18 cellular contexts compared by ENCODE assay signal in the genomic region with DNA sequence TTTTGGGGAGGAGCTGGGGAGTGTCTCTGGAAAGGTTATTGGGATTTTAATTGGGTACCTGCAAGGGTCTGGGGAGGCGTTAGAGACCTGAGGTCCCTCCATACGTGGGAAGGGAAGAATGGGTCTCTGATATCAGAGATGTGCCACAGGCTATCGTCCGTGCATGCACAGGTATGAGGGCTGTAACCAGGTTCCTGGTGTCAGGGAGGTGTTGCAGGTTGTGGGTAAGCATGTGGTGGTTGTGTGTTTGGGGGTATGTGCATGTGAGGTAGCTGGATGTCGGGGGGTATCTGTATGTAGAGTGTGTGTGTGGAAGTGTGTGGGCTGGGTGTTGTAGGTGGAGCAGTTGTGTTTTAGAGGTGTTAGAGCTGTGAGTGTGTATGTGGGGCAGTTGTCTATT. TPM values are rescaled to one million over a fixed set of nuclear protein-coding genes. Genes with fewer than 3 reads are reported as not detected.
DNase-seq lines count a peak whose midpoint lies in the region; ATAC-seq, FAIRE-seq and TF ChIP-seq lines count a peak whose summit lies in the region.
"Had no signal": no experiment of that assay in that cellular context is flagged by ENCODE, and none has a peak within 500 bp of the region (broad histone marks: within the 10 kb centered on the region; RNA-seq: fewer than 3 reads in every experiment).

No MANE protein-coding gene starts in this region.

- H3K27ac ChIP-seq in left ventricle myocardium inferior (replicated peaks), result peak overlapping the region; percentile 98
- H3K27ac ChIP-seq in astrocyte (ENCODE audit: low read depth, low read length), result no peak overlapping the region
- H3K27ac ChIP-seq in naive thymus-derived CD4-positive, alpha-beta T cell (ENCODE audit: low read depth, low read length), result no peak overlapping the region
- H3K27ac ChIP-seq in tibial artery, result peak overlapping the region; percentile 84 to 97

- peaks cover 29% of the 10 kb centered on the region for H3K4me1 Mint-ChIP-seq in astrocyte (ENCODE audit: low read depth, unreplicated experiment)
- peaks cover 14 to 39% (median 18%) of the 10 kb centered on the region in 7 donors for H3K4me1 Mint-ChIP-seq in naive thymus-derived CD4-positive, alpha-beta T cell

- H3K27ac Mint-ChIP-seq in astrocyte (ENCODE audit: unreplicated experiment), result no peak overlapping the region
- H3K27ac Mint-ChIP-seq in naive thymus-derived CD4-positive, alpha-beta T cell, result no peak overlapping the region

- H3K4me1 ChIP-seq in left ventricle myocardium inferior, result peaks cover 100% of the 10 kb centered on the region
- peaks cover 81% of the 10 kb centered on the region for H3K4me1 ChIP-seq in astrocyte (ENCODE audit: insufficient read depth, low read length)
- peaks cover 14 to 48% of the 10 kb centered on the region in 2 donors for H3K4me1 ChIP-seq in naive thymus-derived CD4-positive, alpha-beta T cell (ENCODE audit: control insufficient read depth in 2 of 2, insufficient read depth in 2 of 2, low read length in 2 of 2)
- peaks cover 9 to 100% (median 98%) of the 10 kb centered on the region in 4 donors for H3K4me1 ChIP-seq in tibial artery

- H3K27me3 ChIP-seq in left ventricle myocardium inferior (ENCODE audit: low read depth) (no peaks in the 10 kb centered on the region), astrocyte (ENCODE audit: insufficient read depth, low read length) (no peaks in the 10 kb centered on the region), tibial artery (no peaks in the 10 kb centered on the region)
- H3K27me3 ChIP-seq in naive thymus-derived CD4-positive, alpha-beta T cell (ENCODE audit: control insufficient read depth in 2 of 2, insufficient read depth in 2 of 2, low read length in 2 of 2), result no peaks in the 10 kb centered on the region

- CTCF ChIA-PET in naive thymus-derived CD4-positive, alpha-beta T cell (lab: Charles Lee), result interaction anchor here (1.4 to 1.5 kb wide), 2 partner anchors 27 to 193 kb away, joined by 4 to 7 read pairs; no protein-coding TSS in a partner anchor

- POLR2A ChIA-PET in naive thymus-derived CD4-positive, alpha-beta T cell (lab: Charles Lee), result interaction anchor here (0.6 to 2.1 kb wide), 6 partner anchors 12 to 314 kb away, joined by 4 to 6 read pairs (median 6); no protein-coding TSS in a partner anchor

- intact Hi-C loops in left ventricle myocardium inferior (cut with micrococcal nuclease), result no loop called here
- intact Hi-C loops in cardiac septum (cut with DNase I), result no loop called here
- intact Hi-C loops in naive thymus-derived CD4-positive, alpha-beta T cell (cut with micrococcal nuclease), result loop anchor here in 1 of 2 donors (2.0 kb wide), 1 partner anchor 19 kb away; no protein-coding TSS in a partner anchor
- intact Hi-C loops in tibial artery (cut with DNase I; ENCODE audit: low total_unique reads), result no loop called here

- peaks cover 100% of the 10 kb centered on the region for H4K20me1 ChIP-seq in astrocyte (ENCODE audit: insufficient read depth, low read length)

- H3K4me3 Mint-ChIP-seq in astrocyte (ENCODE audit: unreplicated experiment), result no peak overlapping the region
- H3K4me3 Mint-ChIP-seq in naive thymus-derived CD4-positive, alpha-beta T cell, result no peak overlapping the region

- H3K36me3 Mint-ChIP-seq in astrocyte (ENCODE audit: low read depth, unreplicated experiment), result no peaks in the 10 kb centered on the region
- H3K36me3 Mint-ChIP-seq in naive thymus-derived CD4-positive, alpha-beta T cell, result peaks cover 0 to 2% (median 0%) of the 10 kb centered on the region in 5 donors

- H3K4me3 ChIP-seq in left ventricle myocardium inferior, result no peak overlapping the region
- H3K4me3 ChIP-seq in astrocyte (ENCODE audit: insufficient read depth, low read depth, low read length), result no peak overlapping the region
- no peak overlapping the region for H3K4me3 ChIP-seq in naive thymus-derived CD4-positive, alpha-beta T cell (ENCODE audit: low read length)
- no peak overlapping the region for H3K4me3 ChIP-seq in tibial artery

- peak overlapping the region; percentile 44 for H3K9ac ChIP-seq in astrocyte (ENCODE audit: low read length)

- ATAC-seq in naive thymus-derived CD4-positive, alpha-beta T cell, result peak; percentile 24
- no peak for ATAC-seq in HG03469 (IDR thresholded peaks at IDR 0.05; ENCODE audit: unreplicated experiment)

- peaks cover 99% of the 10 kb centered on the region for H3K79me2 ChIP-seq in astrocyte (ENCODE audit: insufficient read depth, low read length)

- no peaks in the 10 kb centered on the region for H3K9me3 Mint-ChIP-seq in astrocyte (ENCODE audit: unreplicated experiment)
- peaks cover 0 to 2% (median 0%) of the 10 kb centered on the region in 11 donors for H3K9me3 Mint-ChIP-seq in naive thymus-derived CD4-positive, alpha-beta T cell

- no peak for TF ChIP-seq CTCF in left ventricle myocardium inferior (IDR thresholded peaks at IDR 0.05; ENCODE audit: borderline replicate concordance)
- TF ChIP-seq CTCF in astrocyte (IDR thresholded peaks at IDR 0.05; ENCODE audit: insufficient read depth, low read depth, low read length), result no peak
- TF ChIP-seq CTCF in tibial artery (IDR thresholded peaks at IDR 0.05), result no peak

- H3K4me2 ChIP-seq in astrocyte (ENCODE audit: low read length), result peak overlapping the region; percentile 78

- H3K9me3 ChIP-seq in left ventricle myocardium inferior (replicated peaks) (no peaks in the 10 kb centered on the region), astrocyte (ENCODE audit: insufficient read depth, low read depth, low read length) (no peaks in the 10 kb centered on the region), tibial artery (no peaks in the 10 kb centered on the region)
- no peaks in the 10 kb centered on the region for H3K9me3 ChIP-seq in naive thymus-derived CD4-positive, alpha-beta T cell (ENCODE audit: control insufficient read depth in 2 of 3, low read length in 3 of 3)

- H3K36me3 ChIP-seq in left ventricle myocardium inferior, result no peaks in the 10 kb centered on the region
- no peaks in the 10 kb centered on the region for H3K36me3 ChIP-seq in astrocyte (ENCODE audit: insufficient read depth, low read length)
- H3K36me3 ChIP-seq in naive thymus-derived CD4-positive, alpha-beta T cell (ENCODE audit: control insufficient read depth in 2 of 3, insufficient read depth in 3 of 3, low read length in 3 of 3), result peaks cover 0 to 17% (median 0%) of the 10 kb centered on the region in 3 experiments
- H3K36me3 ChIP-seq in tibial artery, result peaks cover 0 to 8% (median 0%) of the 10 kb centered on the region in 3 donors

- H2AFZ ChIP-seq in astrocyte (ENCODE audit: low read depth, low read length), result no peak overlapping the region

- DNase-seq in left ventricle myocardium inferior (no peak), cardiac septum (ENCODE audit: low spot score) (no peak), astrocyte (ENCODE audit: low read depth) (no peak), tibial artery (no peak), kidney glomerular epithelial cell (lab: John Stamatoyannopoulos, UW) (no peak)
- no peak for DNase-seq in naive thymus-derived CD4-positive, alpha-beta T cell
- no peak for DNase-seq in activated effector memory CD4-positive, alpha-beta T cell treated with anti-CD3 and anti-CD28 coated beads, Interleukin-2, amount 50 U/mL, for 16 hours
- DNase-seq: activated naive CD4-positive, alpha-beta T cell; Calu3; glutamatergic neuron; midbrain; NCI-H146; NCI-H446 had no signal

- H3K27me3 Mint-ChIP-seq in astrocyte (ENCODE audit: low read depth, unreplicated experiment), result no peaks in the 10 kb centered on the region
- H3K27me3 Mint-ChIP-seq in naive thymus-derived CD4-positive, alpha-beta T cell, result no peaks in the 10 kb centered on the region

- FAIRE-seq in astrocyte (lab: Jason Lieb, UNC), result no peak
- FAIRE-seq: endometrium, G401.6 had no signal

RNA-seq across cellular contexts. Expression of gene AHDC1, which starts 8.3 kb away (rescaled TPM):
- total RNA-seq in left ventricle myocardium inferior (40.1 TPM), cardiac septum (57.7 TPM), astrocyte (74.0 and 75.7 TPM in 2 replicates)
- total RNA-seq in naive thymus-derived CD4-positive, alpha-beta T cell, result 10 to 100 TPM; 18.4 to 38.8 (median 21.3) TPM
- 1 to 10 TPM in 1 of 2 donors, under 1 TPM in 1; 0.90 to 2.0 TPM for polyA plus RNA-seq in naive thymus-derived CD4-positive, alpha-beta T cell

RNA-seq across cellular contexts. Expression of gene FGR, which starts 39.4 kb away (rescaled TPM):
- total RNA-seq in left ventricle myocardium inferior (3.5 TPM), cardiac septum (3.8 TPM), astrocyte (0.17 TPM in 1 of 2 replicates, not detected in the other)
- total RNA-seq in naive thymus-derived CD4-positive, alpha-beta T cell, result 100 to 1,000 TPM in 1 of 5 experiments, 10 to 100 TPM in 1, 1 to 10 TPM in 2, under 1 TPM in 1; 0.15 to 246 (median 1.9) TPM
- polyA plus RNA-seq in naive thymus-derived CD4-positive, alpha-beta T cell, result under 1 TPM; 0.70 to 0.72 TPM
- total RNA-seq: Calu3, osteocyte had no signal
- polyA plus RNA-seq: AG04450 had no signal

Comparison
In these comparisons a context has a peak if more than half of its experiments do, and no peak if none do; other contexts are left out.
1. H3K27ac ChIP-seq: peak in left ventricle myocardium inferior (single experiment) and tibial artery (2 of 2); none in astrocyte (single experiment) and naive thymus-derived CD4-positive, alpha-beta T cell (single experiment).